In the genomic region with DNA sequence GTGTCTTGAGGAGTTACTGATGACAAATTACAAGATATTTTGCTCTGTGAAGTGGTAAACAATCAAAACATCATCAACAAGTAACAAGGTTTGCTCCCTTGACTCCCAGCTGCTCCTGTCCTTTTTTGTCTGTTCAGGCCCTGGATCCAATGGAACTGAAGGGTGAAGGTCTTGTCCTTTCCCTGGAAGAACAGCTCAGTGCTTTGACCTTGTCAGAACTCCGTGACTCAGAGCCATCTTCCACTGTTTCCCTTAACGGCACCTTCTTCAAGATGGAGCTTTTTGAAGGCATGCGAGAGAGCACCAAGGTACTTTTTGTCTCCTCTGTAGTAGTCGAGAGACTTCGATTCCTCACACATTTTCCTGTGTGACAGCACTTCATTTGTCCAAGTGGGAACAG, we compare ENCODE assay signal across 11 cellular contexts. TPM values are rescaled to one million over a fixed set of nuclear protein-coding genes. Genes with fewer than 3 reads are reported as not detected.
DNase-seq lines count a peak whose midpoint lies in the region; ATAC-seq and TF ChIP-seq lines count a peak whose summit lies in the region.
"Had no signal": no experiment of that assay in that cellular context is flagged by ENCODE, and none has a peak within 500 bp of the region (broad histone marks: within the 10 kb centered on the region; RNA-seq: fewer than 3 reads in every experiment).

No MANE protein-coding gene starts in this region.

- H3K27me3 Mint-ChIP-seq in activated T-cell treated with anti-CD3 and anti-CD28 coated beads, Interleukin-2, amount 50 U/mL, for 24 hours: no peaks in the 10 kb centered on the region
- no peaks in the 10 kb centered on the region for H3K27me3 Mint-ChIP-seq in activated T-cell treated with anti-CD3 and anti-CD28 coated beads, Interleukin-2, amount 50 U/mL, for 4 hours (ENCODE audit: low read depth)

- no TSS peak for BruUV-seq in mammary epithelial cell (replicated peaks; lab: Mats Ljungman, UMichigan)

- peaks cover 24% of the 10 kb centered on the region for H3K4me1 Mint-ChIP-seq in activated T-cell treated with anti-CD3 and anti-CD28 coated beads, Interleukin-2, amount 50 U/mL, for 24 hours (ENCODE audit: low read depth)
- peaks cover 13% of the 10 kb centered on the region for H3K4me1 Mint-ChIP-seq in activated T-cell treated with anti-CD3 and anti-CD28 coated beads, Interleukin-2, amount 50 U/mL, for 4 hours (ENCODE audit: low read depth)

- no peak overlapping the region for H3K4me2 ChIP-seq in mammary epithelial cell (ENCODE audit: insufficient read depth, low read depth, low read length)

- H3K27me3 ChIP-seq in mammary epithelial cell (ENCODE audit: insufficient read depth, low read length) (no peaks in the 10 kb centered on the region), transverse colon (no peaks in the 10 kb centered on the region)

- H3K27ac ChIP-seq in mammary epithelial cell (ENCODE audit: insufficient read depth, low read depth, low read length) (peak overlapping the region; percentile 50), transverse colon (peak overlapping the region; percentile 47 to 65 (median 54))

- H3K36me3 ChIP-seq in mammary epithelial cell (ENCODE audit: insufficient read depth, low read length): peaks cover 27% of the 10 kb centered on the region
- peaks cover 0 to 27% (median 4%) of the 10 kb centered on the region in 4 donors for H3K36me3 ChIP-seq in transverse colon

- H3K9me3 ChIP-seq in mammary epithelial cell (replicated peaks; ENCODE audit: insufficient read depth, low read length): no peaks in the 10 kb centered on the region
- H3K9me3 ChIP-seq in transverse colon: no peaks in the 10 kb centered on the region

- peak overlapping the region; percentile 69 for H3K27ac Mint-ChIP-seq in activated T-cell treated with anti-CD3 and anti-CD28 coated beads, Interleukin-2, amount 50 U/mL, for 24 hours

- ATAC-seq in activated T-cell treated with anti-CD3 and anti-CD28 coated beads, Interleukin-2, amount 50 U/mL, for 4 hours: no peak

- H3K4me3 Mint-ChIP-seq in activated T-cell treated with anti-CD3 and anti-CD28 coated beads, Interleukin-2, amount 50 U/mL, for 24 hours: no peak overlapping the region
- no peak overlapping the region for H3K4me3 Mint-ChIP-seq in activated T-cell treated with anti-CD3 and anti-CD28 coated beads, Interleukin-2, amount 50 U/mL, for 4 hours

- no peaks in the 10 kb centered on the region for H3K79me2 ChIP-seq in mammary epithelial cell (ENCODE audit: insufficient read depth, low read length)

- H3K4me1 ChIP-seq in mammary epithelial cell (ENCODE audit: insufficient read depth, low read length): peaks cover 14% of the 10 kb centered on the region
- H3K4me1 ChIP-seq in transverse colon: peaks cover 0 to 10% (median 5%) of the 10 kb centered on the region in 4 donors

- CTCF ChIA-PET in mammary epithelial cell (lab: Charles Lee; ENCODE audit: low non-redundant PET): no interaction called here

- H4K20me1 ChIP-seq in mammary epithelial cell (ENCODE audit: insufficient read depth, low read length): no peaks in the 10 kb centered on the region

- no peak for TF ChIP-seq EP300 in transverse colon (IDR thresholded peaks at IDR 0.05; ENCODE audit: low read depth)

- no peak overlapping the region for H2AFZ ChIP-seq in mammary epithelial cell (ENCODE audit: low read depth, low read length)

- H3K9me3 Mint-ChIP-seq in activated T-cell treated with anti-CD3 and anti-CD28 coated beads, Interleukin-2, amount 50 U/mL, for 24 hours: no peaks in the 10 kb centered on the region
- H3K9me3 Mint-ChIP-seq in activated T-cell treated with anti-CD3 and anti-CD28 coated beads, Interleukin-2, amount 50 U/mL, for 4 hours: no peaks in the 10 kb centered on the region
- H3K9me3 Mint-ChIP-seq: activated naive CD4-positive, alpha-beta T cell treated with anti-CD3 and anti-CD28 coated beads, Interleukin-2, amount 50 U/mL, for 72 hours had no signal

- no peak for TF ChIP-seq POLR2A in transverse colon (IDR thresholded peaks at IDR 0.05)

- peaks cover 97% of the 10 kb centered on the region for H3K36me3 Mint-ChIP-seq in activated T-cell treated with anti-CD3 and anti-CD28 coated beads, Interleukin-2, amount 50 U/mL, for 24 hours (ENCODE audit: low read depth)
- H3K36me3 Mint-ChIP-seq in activated T-cell treated with anti-CD3 and anti-CD28 coated beads, Interleukin-2, amount 50 U/mL, for 4 hours (ENCODE audit: insufficient read depth): peaks cover 68% of the 10 kb centered on the region

- no peak overlapping the region for H3K4me3 ChIP-seq in mammary epithelial cell (replicated peaks in 1 of 3; ENCODE audit: insufficient read depth in 1 of 3, low read depth in 2 of 3, low read length in 3 of 3)
- H3K4me3 ChIP-seq in transverse colon: no peak overlapping the region

- TF ChIP-seq CTCF in mammary epithelial cell (conservative IDR thresholded peaks at IDR 0.05 in 1 of 2, IDR thresholded peaks at IDR 0.05 in 1 of 2; ENCODE audit: extremely low read depth in 1 of 2, insufficient read depth in 1 of 2, low read depth in 1 of 2, low read length in 2 of 2): no peak
- TF ChIP-seq CTCF in transverse colon (IDR thresholded peaks at IDR 0.05): no peak

- in situ Hi-C loops in mammary epithelial cell (cut with MboI; ENCODE audit: low sequenced_read_pairs in 2 of 2) (no loop called here), transverse colon (cut with MboI; ENCODE audit: low pct_ligation_motif_present in 1 of 4, low pct_unique_long_range_greater_than_20kb in 1 of 4, low sequenced_read_pairs in 3 of 4) (no loop called here)

- intact Hi-C loops in mammary epithelial cell (cut with micrococcal nuclease) (no loop called here), transverse colon (cut with DNase I; ENCODE audit: low total_unique reads) (no loop called here)

- no peak for DNase-seq in activated T-cell treated with anti-CD3 and anti-CD28 coated beads, Interleukin-2, amount 50 U/mL, for 24 hours
- no peak for DNase-seq in activated T-cell treated with anti-CD3 and anti-CD28 coated beads, Interleukin-2, amount 50 U/mL, for 4 hours
- no peak for DNase-seq in mammary epithelial cell
- DNase-seq in left kidney (ENCODE audit: low read depth, low spot score): peak; percentile 18
- no peak for DNase-seq in transverse colon
- no peak for DNase-seq in activated gamma-delta T cell (lab: John Stamatoyannopoulos, UW)
- no peak for DNase-seq in activated effector memory CD4-positive, alpha-beta T cell treated with anti-CD3 and anti-CD28 coated beads, Interleukin-2, amount 50 U/mL, for 16 hours
- no peak for DNase-seq in UCSD-AML1 (lab: John Stamatoyannopoulos, UW; ENCODE audit: unreplicated experiment)
- DNase-seq: KG1, RPMI8226 had no signal

- WGBS in mammary epithelial cell (ENCODE audit: low coverage, missing lambda C conversion rate): 69% methylated on average over 5 of the region's 5 CpGs
- WGBS in transverse colon (ENCODE audit: low coverage in 1 of 2), 2 donors: 88 to 96% methylated on average over 4 to 5 of the region's 5 CpGs

- dilution Hi-C loops in mammary epithelial cell (cut with HindIII; ENCODE audit: low sequenced_read_pairs): loop anchor here (5.0 kb wide), 1 partner anchor 85 kb away; no protein-coding TSS in a partner anchor

- no peak overlapping the region for H3K9ac ChIP-seq in mammary epithelial cell (ENCODE audit: insufficient read depth, low read length)

RNA-seq across cellular contexts. Expression of a gene that starts 29.0 kb away (rescaled TPM):
- under 1 TPM; 0.15 to 0.33 (median 0.21) TPM for total RNA-seq in activated T-cell treated with anti-CD3 and anti-CD28 coated beads, Interleukin-2, amount 50 U/mL, for 4 hours
- total RNA-seq in mammary epithelial cell (1 to 10 TPM; 2.7 to 4.0 TPM), transverse colon (100 to 1,000 TPM in 1 of 4 donors, 1 to 10 TPM in 3; 2.6 to 106 (median 3.1) TPM)
- polyA plus RNA-seq in mammary epithelial cell: 1.8 TPM
- 2.9 TPM for polyA minus RNA-seq in mammary epithelial cell

RNA-seq across cellular contexts. Expression of a gene that starts 32.5 kb away (rescaled TPM):
- 10 to 100 TPM; 59.8 to 62.4 (median 60.7) TPM for total RNA-seq in activated T-cell treated with anti-CD3 and anti-CD28 coated beads, Interleukin-2, amount 50 U/mL, for 4 hours
- total RNA-seq in mammary epithelial cell: 10 to 100 TPM; 15.5 to 41.3 TPM
- 19.1 TPM for polyA plus RNA-seq in mammary epithelial cell
- 30.7 TPM for polyA minus RNA-seq in mammary epithelial cell
- total RNA-seq in transverse colon: 10 to 100 TPM in 3 of 4 donors, 1 to 10 TPM in 1; 9.6 to 25.9 (median 16.6) TPM
